Comparison of ENCODE assay signal across 8 cellular contexts in genomic region chr5:132867046-132867451, GRCh38. TPM values are rescaled to one million over a fixed set of nuclear protein-coding genes. Genes with fewer than 3 reads are reported as not detected.
A peak's percentile ranks its signal among the peaks of the same experiment; 100 is the strongest.
DNase-seq lines count a peak whose midpoint lies in the region; ATAC-seq, FAIRE-seq and TF ChIP-seq lines count a peak whose summit lies in the region.

No MANE protein-coding gene starts in this region.

- H3K27ac Mint-ChIP-seq in activated CD8-positive, alpha-beta memory T cell treated with anti-CD3 and anti-CD28 coated beads, Interleukin-2, amount 10 ng/mL, durations not matched to agents 7 days and 5 days: peak overlapping the region; percentile 99

- FAIRE-seq in endothelial cell of umbilical vein (lab: Jason Lieb, UNC): no peak

- peaks cover 28% of the 10 kb centered on the region for H3K4me1 Mint-ChIP-seq in activated CD8-positive, alpha-beta memory T cell treated with anti-CD3 and anti-CD28 coated beads, Interleukin-2, amount 10 ng/mL, durations not matched to agents 7 days and 5 days

- H3K79me2 ChIP-seq in endothelial cell of umbilical vein (ENCODE audit: control insufficient read depth, insufficient read depth, low read length) (peaks cover 10% of the 10 kb centered on the region), parathyroid adenoma (no peaks in the 10 kb centered on the region)

- H3K4me3 Mint-ChIP-seq in activated CD8-positive, alpha-beta memory T cell treated with anti-CD3 and anti-CD28 coated beads, Interleukin-2, amount 10 ng/mL, durations not matched to agents 7 days and 5 days: peak overlapping the region; percentile 93

- no peaks in the 10 kb centered on the region for H3K4me1 ChIP-seq in NT2/D1 (ENCODE audit: insufficient read depth, insufficient read length)
- H3K4me1 ChIP-seq in endothelial cell of umbilical vein (ENCODE audit: control insufficient read depth, extremely low read depth, insufficient read depth, low read length): peaks cover 12% of the 10 kb centered on the region
- peaks cover 7% of the 10 kb centered on the region for H3K4me1 ChIP-seq in parathyroid adenoma

- TF ChIP-seq CTCF in endothelial cell of umbilical vein (IDR thresholded peaks at IDR 0.05; ENCODE audit: extremely low read depth in 1 of 2, insufficient read depth in 1 of 2, low read depth in 1 of 2, low read length in 2 of 2) (no peak), parathyroid adenoma (IDR thresholded peaks at IDR 0.05) (no peak)

- H2AFZ ChIP-seq in endothelial cell of umbilical vein (ENCODE audit: low read depth, low read length) (peak overlapping the region; percentile 38), parathyroid adenoma (peak overlapping the region; percentile 100)

- H3K36me3 Mint-ChIP-seq in activated CD8-positive, alpha-beta memory T cell treated with anti-CD3 and anti-CD28 coated beads, Interleukin-2, amount 10 ng/mL, durations not matched to agents 7 days and 5 days: peaks cover 19% of the 10 kb centered on the region

- H3K27ac ChIP-seq in endothelial cell of umbilical vein (ENCODE audit: insufficient read depth, low read depth, low read length): peak overlapping the region; percentile 78
- peak overlapping the region; percentile 90 for H3K27ac ChIP-seq in parathyroid adenoma

- no peaks in the 10 kb centered on the region for H3K9me3 Mint-ChIP-seq in activated CD8-positive, alpha-beta memory T cell treated with anti-CD3 and anti-CD28 coated beads, Interleukin-2, amount 10 ng/mL, durations not matched to agents 7 days and 5 days (ENCODE audit: low read depth)

- H4K20me1 ChIP-seq in endothelial cell of umbilical vein (replicated peaks; ENCODE audit: control insufficient read depth, extremely low read depth, insufficient read depth, low read length): no peaks in the 10 kb centered on the region

- H3K9me3 ChIP-seq in NT2/D1 (ENCODE audit: insufficient read depth, low read length): no peaks in the 10 kb centered on the region
- no peaks in the 10 kb centered on the region for H3K9me3 ChIP-seq in endothelial cell of umbilical vein (replicated peaks; ENCODE audit: control insufficient read depth, insufficient read depth, low read length)
- H3K9me3 ChIP-seq in parathyroid adenoma (ENCODE audit: control insufficient read depth, low read length): no peaks in the 10 kb centered on the region

- no peak for TF ChIP-seq POLR2A in endothelial cell of umbilical vein (IDR thresholded peaks at IDR 0.05; ENCODE audit: low read depth, low read length)

- no peaks in the 10 kb centered on the region for H3K27me3 ChIP-seq in NT2/D1 (ENCODE audit: insufficient read depth, insufficient read length)
- H3K27me3 ChIP-seq in endothelial cell of umbilical vein (ENCODE audit: control insufficient read depth in 2 of 2, insufficient read depth in 2 of 2, low read length in 2 of 2): peaks cover 0 to 1% of the 10 kb centered on the region in 2 experiments
- H3K27me3 ChIP-seq in parathyroid adenoma (ENCODE audit: control insufficient read depth, insufficient read depth, low read length): no peaks in the 10 kb centered on the region

- no peaks in the 10 kb centered on the region for H3K27me3 Mint-ChIP-seq in activated CD8-positive, alpha-beta memory T cell treated with anti-CD3 and anti-CD28 coated beads, Interleukin-2, amount 10 ng/mL, durations not matched to agents 7 days and 5 days

- no peaks in the 10 kb centered on the region for H3K9me1 ChIP-seq in endothelial cell of umbilical vein (replicated peaks; ENCODE audit: control insufficient read depth, extremely low read depth, insufficient read depth, low read length)

- peak overlapping the region; percentile 87 for H3K4me2 ChIP-seq in endothelial cell of umbilical vein (ENCODE audit: insufficient read depth, low read length)
- H3K4me2 ChIP-seq in parathyroid adenoma (ENCODE audit: low read length): peak overlapping the region; percentile 83

- H3K4me3 ChIP-seq in NT2/D1 (ENCODE audit: insufficient read length, low read depth) (peak overlapping the region; percentile 90), endothelial cell of umbilical vein (replicated peaks in 1 of 3; ENCODE audit: insufficient read depth in 1 of 3, low read depth in 1 of 3, low read length in 3 of 3) (peak overlapping the region; percentile 14 to 89 (median 76)), parathyroid adenoma (ENCODE audit: low read depth, low read length) (peak overlapping the region; percentile 98)

- no peak for ATAC-seq in activated CD8-positive, alpha-beta memory T cell treated with anti-CD3 and anti-CD28 coated beads, Interleukin-2, amount 10 ng/mL, durations not matched to agents 7 days and 5 days
- no peak for ATAC-seq in GM18907 (IDR thresholded peaks at IDR 0.05; ENCODE audit: unreplicated experiment)

- intact Hi-C loops in endothelial cell of umbilical vein (cut with micrococcal nuclease): loop anchor here (5.0 kb wide), 2 partner anchors 130 to 480 kb away; partner anchors contain the start of gene KIF3A

- H3K36me3 ChIP-seq in NT2/D1 (ENCODE audit: insufficient read depth, insufficient read length, low read length): peaks cover 39% of the 10 kb centered on the region
- no peaks in the 10 kb centered on the region for H3K36me3 ChIP-seq in endothelial cell of umbilical vein (ENCODE audit: control insufficient read depth in 2 of 2, extremely low read depth in 1 of 2, insufficient read depth in 2 of 2, low read length in 2 of 2)
- no peaks in the 10 kb centered on the region for H3K36me3 ChIP-seq in parathyroid adenoma (ENCODE audit: control insufficient read depth, insufficient read depth, low read length)

- CTCF ChIA-PET in activated CD8-positive, alpha-beta memory T cell treated with anti-CD3 and anti-CD28 coated beads, Interleukin-2, amount 10 ng/mL, durations not matched to agents 7 days and 5 days (lab: Charles Lee): interaction anchor here (1.1 to 4.5 kb wide), 6 partner anchors 9 to 184 kb away, joined by 3 to 19 read pairs (median 4); partner anchors contain the start of gene SHROOM1
- CTCF ChIA-PET in endothelial cell of umbilical vein (lab: Charles Lee): interaction anchor here (1.0 to 4.6 kb wide), 7 partner anchors 10 to 37 kb away, joined by 3 to 36 read pairs (median 6); partner anchors contain the start of gene SHROOM1

- TSS peak; percentile 63 for BruUV-seq in endothelial cell of umbilical vein (replicated peaks; lab: Mats Ljungman, UMichigan)

- POLR2A ChIA-PET in endothelial cell of umbilical vein (lab: Charles Lee): interaction anchor here (1.2 to 1.5 kb wide), 3 partner anchors 13 to 37 kb away, joined by 3 to 6 read pairs (median 4); no protein-coding TSS in a partner anchor

- dilution Hi-C loops in endothelial cell of umbilical vein (cut with MboI; ENCODE audit: extremely low pct_ligation_motif_present, low sequenced_read_pairs): no loop called here

- peak overlapping the region; percentile 96 for H3K9ac ChIP-seq in NT2/D1 (ENCODE audit: insufficient read length, low read depth)
- peak overlapping the region; percentile 82 for H3K9ac ChIP-seq in endothelial cell of umbilical vein (replicated peaks; ENCODE audit: extremely low read depth, insufficient read depth, low read length)
- H3K9ac ChIP-seq in parathyroid adenoma: peak overlapping the region; percentile 38

- no peak for DNase-seq in activated CD8-positive, alpha-beta memory T cell treated with anti-CD3 and anti-CD28 coated beads, Interleukin-2, amount 10 ng/mL, durations not matched to agents 7 days and 5 days
- no peak for DNase-seq in activated CD8-positive, alpha-beta memory T cell treated with anti-CD3 and anti-CD28 coated beads, Interleukin-2, amount 50 U/mL, for 48 hours
- DNase-seq in NT2/D1 (ENCODE audit: low read depth, low spot score) (no peak), endothelial cell of umbilical vein (ENCODE audit: low read depth, low spot score) (no peak), NCI-H82 (lab: John Stamatoyannopoulos, UW) (no peak), NCI-H1694 treated with DMSO at 0.1 percent for 48 hours (lab: John Stamatoyannopoulos, UW) (no peak)

RNA-seq across cellular contexts. Expression of gene UQCRQ, which starts 0.6 kb away (rescaled TPM):
- 100 to 1,000 TPM; 344 to 446 TPM for total RNA-seq in activated CD8-positive, alpha-beta memory T cell treated with anti-CD3 and anti-CD28 coated beads, Interleukin-2, amount 10 ng/mL, durations not matched to agents 7 days and 5 days
- 390 and 458 TPM in 2 replicates for total RNA-seq in endothelial cell of umbilical vein
- polyA plus RNA-seq in endothelial cell of umbilical vein: 246 and 263 TPM in 2 replicates
- 280 and 312 TPM in 2 replicates for polyA plus RNA-seq in endothelial cell of umbilical vein (2011; cell fraction: cytosol; rRNA removed)
- polyA plus RNA-seq in endothelial cell of umbilical vein (2011; cell fraction: nucleus; rRNA removed): 72.0 and 114 TPM in 2 replicates
- 329 and 394 TPM in 2 replicates for polyA plus RNA-seq in endothelial cell of umbilical vein (2012)
- 30.1 and 50.5 TPM in 2 replicates for polyA minus RNA-seq in endothelial cell of umbilical vein
- polyA minus RNA-seq in endothelial cell of umbilical vein (2011; cell fraction: cytosol; rRNA and poly(A)+ RNA removed): 61.8 TPM
- polyA minus RNA-seq in endothelial cell of umbilical vein (2011; cell fraction: nucleus; rRNA and poly(A)+ RNA removed): 16.8 and 20.5 TPM in 2 replicates

RNA-seq across cellular contexts. Expression of gene GDF9, which starts 0.8 kb away (rescaled TPM):
- under 1 TPM; 0.26 to 0.67 TPM for total RNA-seq in activated CD8-positive, alpha-beta memory T cell treated with anti-CD3 and anti-CD28 coated beads, Interleukin-2, amount 10 ng/mL, durations not matched to agents 7 days and 5 days
- total RNA-seq in endothelial cell of umbilical vein: 0.32 TPM in 1 of 2 replicates, not detected in the other
- 0.07 and 0.24 TPM in 2 replicates for polyA plus RNA-seq in endothelial cell of umbilical vein
- polyA plus RNA-seq in endothelial cell of umbilical vein (2011; cell fraction: cytosol; rRNA removed): 0.04 and 0.08 TPM in 2 replicates
- polyA plus RNA-seq in endothelial cell of umbilical vein (2011; cell fraction: nucleus; rRNA removed): 0.14 and 0.45 TPM in 2 replicates
- polyA plus RNA-seq in endothelial cell of umbilical vein (2012): 0.09 TPM in 1 of 2 replicates, not detected in the other
- 0.15 and 0.19 TPM in 2 replicates for polyA minus RNA-seq in endothelial cell of umbilical vein
- polyA minus RNA-seq in endothelial cell of umbilical vein (2011; cell fraction: cytosol; rRNA and poly(A)+ RNA removed): not detected
- polyA minus RNA-seq in endothelial cell of umbilical vein (2011; cell fraction: nucleus; rRNA and poly(A)+ RNA removed): 1.4 and 1.8 TPM in 2 replicates

RNA-seq across cellular contexts. Expression of gene LEAP2, which starts 6.4 kb away (rescaled TPM):
- total RNA-seq in activated CD8-positive, alpha-beta memory T cell treated with anti-CD3 and anti-CD28 coated beads, Interleukin-2, amount 10 ng/mL, durations not matched to agents 7 days and 5 days: 1 to 10 TPM; 2.7 to 6.0 TPM
- 0.40 and 0.99 TPM in 2 replicates for total RNA-seq in endothelial cell of umbilical vein
- 0.37 and 0.48 TPM in 2 replicates for polyA plus RNA-seq in endothelial cell of umbilical vein
- 0.12 and 0.16 TPM in 2 replicates for polyA plus RNA-seq in endothelial cell of umbilical vein (2011; cell fraction: cytosol; rRNA removed)
- 3.0 and 3.6 TPM in 2 replicates for polyA plus RNA-seq in endothelial cell of umbilical vein (2011; cell fraction: nucleus; rRNA removed)
- polyA plus RNA-seq in endothelial cell of umbilical vein (2012): 0.11 TPM in 1 of 2 replicates, not detected in the other
- not detected in 2 replicates for polyA minus RNA-seq in endothelial cell of umbilical vein
- not detected for polyA minus RNA-seq in endothelial cell of umbilical vein (2011; cell fraction: cytosol; rRNA and poly(A)+ RNA removed)
- 0.43 and 1.2 TPM in 2 replicates for polyA minus RNA-seq in endothelial cell of umbilical vein (2011; cell fraction: nucleus; rRNA and poly(A)+ RNA removed)

RNA-seq across cellular contexts. Expression of gene SHROOM1, which starts 36.6 kb away (rescaled TPM):
- 10 to 100 TPM in 1 of 2 experiments, 1 to 10 TPM in 1; 4.4 to 11.5 TPM for total RNA-seq in activated CD8-positive, alpha-beta memory T cell treated with anti-CD3 and anti-CD28 coated beads, Interleukin-2, amount 10 ng/mL, durations not matched to agents 7 days and 5 days
- total RNA-seq in endothelial cell of umbilical vein: 20.9 and 21.0 TPM in 2 replicates
- 12.8 and 13.0 TPM in 2 replicates for polyA plus RNA-seq in endothelial cell of umbilical vein
- polyA plus RNA-seq in endothelial cell of umbilical vein (2011; cell fraction: cytosol; rRNA removed): 8.3 and 9.0 TPM in 2 replicates
- 25.4 and 29.9 TPM in 2 replicates for polyA plus RNA-seq in endothelial cell of umbilical vein (2011; cell fraction: nucleus; rRNA removed)
- 6.9 and 11.5 TPM in 2 replicates for polyA plus RNA-seq in endothelial cell of umbilical vein (2012)
- polyA minus RNA-seq in endothelial cell of umbilical vein: 5.3 and 6.6 TPM in 2 replicates
- polyA minus RNA-seq in endothelial cell of umbilical vein (2011; cell fraction: cytosol; rRNA and poly(A)+ RNA removed): 5.3 TPM
- polyA minus RNA-seq in endothelial cell of umbilical vein (2011; cell fraction: nucleus; rRNA and poly(A)+ RNA removed): 7.0 and 11.0 TPM in 2 replicates

RNA-seq across cellular contexts. Expression of gene SOWAHA, which starts 53.9 kb away (rescaled TPM):
- total RNA-seq in activated CD8-positive, alpha-beta memory T cell treated with anti-CD3 and anti-CD28 coated beads, Interleukin-2, amount 10 ng/mL, durations not matched to agents 7 days and 5 days: under 1 TPM in 1 of 2 experiments, not detected in 1; 0.42 TPM
- total RNA-seq in endothelial cell of umbilical vein: not detected in 2 replicates
- not detected in 2 replicates for polyA plus RNA-seq in endothelial cell of umbilical vein
- 0.01 TPM in 1 of 2 replicates, not detected in the other for polyA plus RNA-seq in endothelial cell of umbilical vein (2011; cell fraction: cytosol; rRNA removed)
- not detected in 2 replicates for polyA plus RNA-seq in endothelial cell of umbilical vein (2011; cell fraction: nucleus; rRNA removed)
- polyA plus RNA-seq in endothelial cell of umbilical vein (2012): not detected in 2 replicates
- not detected in 2 replicates for polyA minus RNA-seq in endothelial cell of umbilical vein
- polyA minus RNA-seq in endothelial cell of umbilical vein (2011; cell fraction: cytosol; rRNA and poly(A)+ RNA removed): not detected
- not detected in 2 replicates for polyA minus RNA-seq in endothelial cell of umbilical vein (2011; cell fraction: nucleus; rRNA and poly(A)+ RNA removed)

Comparison
In these comparisons a context has a peak if more than half of its experiments do, and no peak if none do; other contexts are left out.
1. H3K9ac ChIP-seq: peak in every context shown above with its lines; median percentile 96 in NT2/D1; 82 in endothelial cell of umbilical vein; 38 in parathyroid adenoma.